In the genomic region with DNA sequence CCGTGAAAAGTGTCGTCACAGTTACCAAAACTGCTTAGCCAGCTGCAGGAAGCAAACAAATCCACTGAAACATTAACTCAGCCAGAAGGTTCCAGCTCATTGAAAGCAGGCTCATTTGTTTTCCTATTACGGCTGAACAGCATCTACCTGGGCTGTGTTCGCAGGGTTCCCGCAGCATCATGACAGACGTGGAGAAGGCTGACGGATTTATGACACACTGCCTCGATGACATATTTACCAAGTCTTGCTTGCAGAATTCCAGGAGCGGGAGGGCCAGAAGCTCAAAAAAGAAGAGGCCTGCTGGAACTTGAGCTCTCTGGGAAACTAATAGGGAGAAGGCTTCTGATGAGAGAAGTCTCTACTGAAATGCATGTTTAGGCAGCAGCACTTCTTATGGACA, we compare ENCODE assay signal across 14 cellular contexts.
"Had no signal": no experiment of that assay in that cellular context is flagged by ENCODE, and none has a peak within 500 bp of the region (broad histone marks: within the 10 kb centered on the region; RNA-seq: fewer than 3 reads in every experiment).

No MANE protein-coding gene starts in this region.

- DNase-seq: activated CD4-positive, alpha-beta T cell treated with anti-CD3 and anti-CD28 coated beads, Interleukin-2, amount 50 U/mL, for 48 hours; activated naive CD4-positive, alpha-beta T cell treated with anti-CD3 and anti-CD28 coated beads, Interleukin-2, amount 10 ng/mL, durations not matched to agents 7 days and 5 days; endodermal cell; erythroblast; islet precursor cell; left lung; mammary epithelial cell; naive B cell; ovary; stimulated activated CD4-positive, alpha-beta T cell treated with anti-CD3 and anti-CD28 coated beads, Interleukin-2, amount 100 ng/mL, for 48 hours; thyroid gland; WERI-Rb-1 had no signal

- ATAC-seq: gastroesophageal sphincter; left lung; stimulated activated memory B cell treated with anti-CD40 and anti-IgM and Interleukin-4, amounts not matched to agents 10 μg/mL and 1 μg/mL and 100 μg/mL, for 72 hours had no signal
